In genomic region chr7:96040250-96040772, GRCh38 we compare ENCODE assay signal across 21 cellular contexts.
"Had no signal": no experiment of that assay in that cellular context is flagged by ENCODE, and none has a peak within 500 bp of the region (broad histone marks: within the 10 kb centered on the region; RNA-seq: fewer than 3 reads in every experiment).

No MANE protein-coding gene starts in this region.

- H3K9me3 ChIP-seq: ascending aorta, gastroesophageal sphincter, heart right ventricle, pancreas, right lobe of liver, stomach, vagina had no signal

- H3K36me3 ChIP-seq: ascending aorta, pancreas, right lobe of liver, vagina had no signal

- H3K36me3 Mint-ChIP-seq: activated naive CD4-positive, alpha-beta T cell treated with anti-CD3 and anti-CD28 coated beads, Interleukin-2, amount 50 U/mL, for 24 hours; immature natural killer cell; naive thymus-derived CD4-positive, alpha-beta T cell; stimulated activated effector memory CD8-positive, alpha-beta T cell treated with anti-CD3 and anti-CD28 coated beads, Interleukin-12 subunit alpha, Interleukin-12 subunit beta, amount 100 ng/mL, for 72 hours had no signal

- H3K27ac Mint-ChIP-seq: activated naive CD4-positive, alpha-beta T cell treated with anti-CD3 and anti-CD28 coated beads, Interleukin-2, amount 50 U/mL, for 24 hours; immature natural killer cell; naive thymus-derived CD4-positive, alpha-beta T cell; stimulated activated effector memory CD8-positive, alpha-beta T cell treated with anti-CD3 and anti-CD28 coated beads, Interleukin-12 subunit alpha, Interleukin-12 subunit beta, amount 100 ng/mL, for 72 hours had no signal

- H3K4me3 Mint-ChIP-seq: activated naive CD4-positive, alpha-beta T cell treated with anti-CD3 and anti-CD28 coated beads, Interleukin-2, amount 50 U/mL, for 24 hours; immature natural killer cell; naive thymus-derived CD4-positive, alpha-beta T cell; stimulated activated effector memory CD8-positive, alpha-beta T cell treated with anti-CD3 and anti-CD28 coated beads, Interleukin-12 subunit alpha, Interleukin-12 subunit beta, amount 100 ng/mL, for 72 hours had no signal

- H3K4me3 ChIP-seq: ascending aorta, gastroesophageal sphincter, heart right ventricle, pancreas, right lobe of liver, stomach, vagina had no signal

- H3K4me1 ChIP-seq: ascending aorta, gastroesophageal sphincter, heart right ventricle, pancreas, right lobe of liver, vagina had no signal

- DNase-seq: activated CD4-positive, alpha-beta T cell treated with anti-CD3 and anti-CD28 coated beads, Interleukin-2, amount 50 U/mL, for 4 hours; activated gamma-delta T cell; cerebellar nuclear complex; effector CD4-positive, alpha-beta T cell; heart right ventricle; immature natural killer cell; kidney glomerular epithelial cell; mesendoderm; naive thymus-derived CD4-positive, alpha-beta T cell; pancreas; right lobe of liver; small intestine; stimulated activated CD4-positive, alpha-beta T cell treated with anti-CD3 and anti-CD28 coated beads, Interleukin-15, amount 100 ng/mL, for 24 hours; stimulated activated CD4-positive, alpha-beta T cell treated with anti-CD3 and anti-CD28 coated beads, Interleukin-4, amount 100 ng/mL, for 1 hour; stomach; trophoblast cell had no signal

- H3K27me3 ChIP-seq: ascending aorta, gastroesophageal sphincter, heart right ventricle, pancreas, right lobe of liver, stomach, vagina had no signal

- H3K27ac ChIP-seq: ascending aorta, gastroesophageal sphincter, heart right ventricle, pancreas, right lobe of liver, stomach, vagina had no signal

- H3K9me3 Mint-ChIP-seq: activated naive CD4-positive, alpha-beta T cell treated with anti-CD3 and anti-CD28 coated beads, Interleukin-2, amount 50 U/mL, for 24 hours; stimulated activated effector memory CD8-positive, alpha-beta T cell treated with anti-CD3 and anti-CD28 coated beads, Interleukin-12 subunit alpha, Interleukin-12 subunit beta, amount 100 ng/mL, for 72 hours had no signal

- H3K4me1 Mint-ChIP-seq: activated naive CD4-positive, alpha-beta T cell treated with anti-CD3 and anti-CD28 coated beads, Interleukin-2, amount 50 U/mL, for 24 hours; immature natural killer cell; naive thymus-derived CD4-positive, alpha-beta T cell; stimulated activated effector memory CD8-positive, alpha-beta T cell treated with anti-CD3 and anti-CD28 coated beads, Interleukin-12 subunit alpha, Interleukin-12 subunit beta, amount 100 ng/mL, for 72 hours had no signal
